2 cellular contexts compared by ENCODE assay signal in genomic region chr1:18482721-18483425, GRCh38.
TF ChIP-seq lines count a peak whose summit lies in the region.

No MANE protein-coding gene starts in this region.

TF ChIP-seq in H1, 55 proteins besides CTCF, POLR2A, EP300 and RAD21:
- TF ChIP-seq CHD7 (IDR thresholded peaks at IDR 0.05; ENCODE audit: insufficient replicate concordance, low read length) (no peak), POLR2AphosphoS5 (IDR thresholded peaks at IDR 0.05; ENCODE audit: low read depth, low read length) (no peak), FOSL1 (IDR thresholded peaks at IDR 0.05; ENCODE audit: insufficient read depth, low read depth, low read length) (no peak), CBX5 (IDR thresholded peaks at IDR 0.05; ENCODE audit: low read depth, low read length) (no peak), GTF2F1 (IDR thresholded peaks at IDR 0.05; ENCODE audit: borderline replicate concordance, low read depth, low read length) (no peak), SP1 (IDR thresholded peaks at IDR 0.05; ENCODE audit: low read depth, low read length) (no peak)
TF ChIP-seq in H1: peak in this region for 0.

TF ChIP-seq in GM12891, 5 proteins besides CTCF, POLR2A, EP300 and RAD21:
- TF ChIP-seq POU2F2 (IDR thresholded peaks at IDR 0.05; ENCODE audit: low read depth, low read length) (no peak), SPI1 (IDR thresholded peaks at IDR 0.05; ENCODE audit: low read depth, low read length) (no peak), TAF1 (IDR thresholded peaks at IDR 0.05; ENCODE audit: low read depth, low read length) (no peak), PAX5 (IDR thresholded peaks at IDR 0.05; ENCODE audit: insufficient read depth, low read length, severe bottlenecking) (no peak), POLR2AphosphoS5 (IDR thresholded peaks at IDR 0.05; ENCODE audit: low read depth, low read length) (no peak)
